1 cellular context compared by ENCODE assay signal in the genomic region with DNA sequence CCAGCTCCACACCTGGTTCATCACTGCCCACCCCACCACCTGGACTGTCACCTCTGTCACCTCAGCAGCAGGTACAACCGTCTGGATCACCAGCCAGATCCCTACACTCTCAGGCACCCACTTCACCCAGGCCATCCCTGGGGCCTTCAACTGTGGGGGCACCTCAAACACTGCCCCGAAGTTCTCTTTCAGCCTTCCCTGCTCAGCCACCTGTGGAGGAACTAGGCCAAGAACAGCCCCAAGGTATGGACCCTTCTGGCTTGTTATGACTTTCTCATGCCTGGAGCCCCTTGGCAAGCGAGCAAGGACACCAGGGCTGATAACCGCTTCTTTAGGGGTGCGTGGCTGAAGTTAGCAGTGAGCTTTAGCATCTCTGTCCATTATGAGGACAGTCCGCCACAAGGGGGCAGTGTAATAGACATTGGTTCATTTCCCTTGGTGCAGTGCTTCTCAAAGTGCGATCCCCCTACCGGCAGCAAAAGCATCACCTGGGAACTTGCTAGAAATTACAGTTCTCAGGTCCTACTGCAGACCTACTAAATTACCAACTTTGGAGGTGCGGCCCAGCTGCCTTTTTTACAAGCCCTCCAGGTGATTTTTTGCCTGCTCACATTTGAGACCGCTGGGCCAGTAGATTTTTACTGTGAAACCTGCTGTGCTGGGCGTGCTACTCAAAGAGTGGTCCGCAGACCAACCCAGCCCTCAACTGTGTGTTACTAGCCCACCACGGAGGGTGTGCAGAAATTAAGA.
A peak's percentile ranks its signal among the peaks of the same experiment; 100 is the strongest.
TF ChIP-seq lines count a peak whose summit lies in the region.

No MANE protein-coding gene starts in this region.

TF ChIP-seq in HepG2, 621 proteins besides CTCF, POLR2A, EP300 and RAD21 (continued from another document and continues in another):
- TF ChIP-seq, protein P1, sequence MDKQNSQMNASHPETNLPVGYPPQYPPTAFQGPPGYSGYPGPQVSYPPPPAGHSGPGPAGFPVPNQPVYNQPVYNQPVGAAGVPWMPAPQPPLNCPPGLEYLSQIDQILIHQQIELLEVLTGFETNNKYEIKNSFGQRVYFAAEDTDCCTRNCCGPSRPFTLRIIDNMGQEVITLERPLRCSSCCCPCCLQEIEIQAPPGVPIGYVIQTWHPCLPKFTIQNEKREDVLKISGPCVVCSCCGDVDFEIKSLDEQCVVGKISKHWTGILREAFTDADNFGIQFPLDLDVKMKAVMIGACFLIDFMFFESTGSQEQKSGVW (CRISPR knock-in tag; IDR thresholded peaks at IDR 0.05; ENCODE audit: borderline replicate concordance), result no peak
- TF ChIP-seq KLF6 (CRISPR knock-in tag; IDR thresholded peaks at IDR 0.05) (no peak), SP5 (CRISPR knock-in tag; IDR thresholded peaks at IDR 0.05; ENCODE audit: borderline replicate concordance, low read depth) (no peak), ZMYM4 (CRISPR knock-in tag; IDR thresholded peaks at IDR 0.05) (peak; percentile 64), ZSCAN30 (CRISPR knock-in tag; IDR thresholded peaks at IDR 0.05) (no peak), ZNF232 (CRISPR knock-in tag; IDR thresholded peaks at IDR 0.05; ENCODE audit: borderline replicate concordance) (no peak), ZNF746 (CRISPR knock-in tag; IDR thresholded peaks at IDR 0.05) (no peak), NR2F1 (CRISPR knock-in tag; IDR thresholded peaks at IDR 0.05) (no peak), MTF1 (CRISPR knock-in tag; IDR thresholded peaks at IDR 0.05) (no peak), HES4 (CRISPR knock-in tag; IDR thresholded peaks at IDR 0.05; ENCODE audit: borderline replicate concordance) (no peak), POLR2G (IDR thresholded peaks at IDR 0.05; ENCODE audit: low read depth, low read length) (no peak), PAX8 (CRISPR knock-in tag; IDR thresholded peaks at IDR 0.05; ENCODE audit: borderline replicate concordance) (no peak), ZNF776 (CRISPR knock-in tag; IDR thresholded peaks at IDR 0.05) (no peak), ZNF558 (CRISPR knock-in tag; IDR thresholded peaks at IDR 0.05; ENCODE audit: borderline replicate concordance) (no peak), ZNF598 (CRISPR knock-in tag; IDR thresholded peaks at IDR 0.05; ENCODE audit: borderline replicate concordance) (no peak; the same call in 1 of the 2 replicates), TAF1 (CRISPR knock-in tag; IDR thresholded peaks at IDR 0.05) (no peak), ZNF350 (CRISPR knock-in tag; IDR thresholded peaks at IDR 0.05; ENCODE audit: borderline replicate concordance, low read depth) (no peak; the same call in 1 of the 2 replicates), BHLHE40 (IDR thresholded peaks at IDR 0.05; ENCODE audit: low read length) (peak; percentile 33; the same call in 1 of the 2 replicates), SPEN (CRISPR knock-in tag; IDR thresholded peaks at IDR 0.05; ENCODE audit: low read depth) (peak; percentile 57; the same call in 1 of the 2 replicates), ZNF703 (CRISPR knock-in tag; IDR thresholded peaks at IDR 0.05; ENCODE audit: borderline replicate concordance) (no peak), ZNF224 (CRISPR knock-in tag; IDR thresholded peaks at IDR 0.05) (no peak), ZNF292 (CRISPR knock-in tag; IDR thresholded peaks at IDR 0.05; ENCODE audit: borderline replicate concordance, low read depth) (no peak), TRIM24 (CRISPR knock-in tag; IDR thresholded peaks at IDR 0.05) (no peak), FOXO1 (CRISPR knock-in tag; IDR thresholded peaks at IDR 0.05) (no peak; the same call in 1 of the 2 replicates), ZNF264 (CRISPR knock-in tag; IDR thresholded peaks at IDR 0.05) (no peak), ZNF570 (CRISPR knock-in tag; IDR thresholded peaks at IDR 0.05; ENCODE audit: borderline replicate concordance) (no peak), ZBTB1 (CRISPR knock-in tag; IDR thresholded peaks at IDR 0.05; ENCODE audit: borderline replicate concordance) (no peak), ZNF367 (CRISPR knock-in tag; IDR thresholded peaks at IDR 0.05; ENCODE audit: borderline replicate concordance) (no peak)
- TF ChIP-seq, protein P2, sequence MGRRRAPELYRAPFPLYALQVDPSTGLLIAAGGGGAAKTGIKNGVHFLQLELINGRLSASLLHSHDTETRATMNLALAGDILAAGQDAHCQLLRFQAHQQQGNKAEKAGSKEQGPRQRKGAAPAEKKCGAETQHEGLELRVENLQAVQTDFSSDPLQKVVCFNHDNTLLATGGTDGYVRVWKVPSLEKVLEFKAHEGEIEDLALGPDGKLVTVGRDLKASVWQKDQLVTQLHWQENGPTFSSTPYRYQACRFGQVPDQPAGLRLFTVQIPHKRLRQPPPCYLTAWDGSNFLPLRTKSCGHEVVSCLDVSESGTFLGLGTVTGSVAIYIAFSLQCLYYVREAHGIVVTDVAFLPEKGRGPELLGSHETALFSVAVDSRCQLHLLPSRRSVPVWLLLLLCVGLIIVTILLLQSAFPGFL (CRISPR knock-in tag; IDR thresholded peaks at IDR 0.05), result no peak
- TF ChIP-seq, protein P3, sequence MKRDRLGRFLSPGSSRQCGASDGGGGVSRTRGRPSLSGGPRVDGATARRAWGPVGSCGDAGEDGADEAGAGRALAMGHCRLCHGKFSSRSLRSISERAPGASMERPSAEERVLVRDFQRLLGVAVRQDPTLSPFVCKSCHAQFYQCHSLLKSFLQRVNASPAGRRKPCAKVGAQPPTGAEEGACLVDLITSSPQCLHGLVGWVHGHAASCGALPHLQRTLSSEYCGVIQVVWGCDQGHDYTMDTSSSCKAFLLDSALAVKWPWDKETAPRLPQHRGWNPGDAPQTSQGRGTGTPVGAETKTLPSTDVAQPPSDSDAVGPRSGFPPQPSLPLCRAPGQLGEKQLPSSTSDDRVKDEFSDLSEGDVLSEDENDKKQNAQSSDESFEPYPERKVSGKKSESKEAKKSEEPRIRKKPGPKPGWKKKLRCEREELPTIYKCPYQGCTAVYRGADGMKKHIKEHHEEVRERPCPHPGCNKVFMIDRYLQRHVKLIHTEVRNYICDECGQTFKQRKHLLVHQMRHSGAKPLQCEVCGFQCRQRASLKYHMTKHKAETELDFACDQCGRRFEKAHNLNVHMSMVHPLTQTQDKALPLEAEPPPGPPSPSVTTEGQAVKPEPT (CRISPR knock-in tag; IDR thresholded peaks at IDR 0.05; ENCODE audit: low read depth), result no peak; the same call in 1 of the 2 replicates
- TF ChIP-seq, protein P4, sequence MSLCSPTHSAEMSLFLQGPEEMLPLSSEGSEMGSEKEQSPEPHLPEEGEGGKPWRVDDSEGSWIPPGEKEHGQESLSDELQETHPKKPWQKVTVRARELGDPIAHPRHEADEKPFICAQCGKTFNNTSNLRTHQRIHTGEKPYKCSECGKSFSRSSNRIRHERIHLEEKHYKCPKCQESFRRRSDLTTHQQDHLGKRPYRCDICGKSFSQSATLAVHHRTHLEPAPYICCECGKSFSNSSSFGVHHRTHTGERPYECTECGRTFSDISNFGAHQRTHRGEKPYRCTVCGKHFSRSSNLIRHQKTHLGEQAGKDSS (CRISPR knock-in tag; IDR thresholded peaks at IDR 0.05; ENCODE audit: borderline replicate concordance, low read depth), result peak; percentile 40; the same call in 1 of the 2 replicates
- TF ChIP-seq, protein P5, sequence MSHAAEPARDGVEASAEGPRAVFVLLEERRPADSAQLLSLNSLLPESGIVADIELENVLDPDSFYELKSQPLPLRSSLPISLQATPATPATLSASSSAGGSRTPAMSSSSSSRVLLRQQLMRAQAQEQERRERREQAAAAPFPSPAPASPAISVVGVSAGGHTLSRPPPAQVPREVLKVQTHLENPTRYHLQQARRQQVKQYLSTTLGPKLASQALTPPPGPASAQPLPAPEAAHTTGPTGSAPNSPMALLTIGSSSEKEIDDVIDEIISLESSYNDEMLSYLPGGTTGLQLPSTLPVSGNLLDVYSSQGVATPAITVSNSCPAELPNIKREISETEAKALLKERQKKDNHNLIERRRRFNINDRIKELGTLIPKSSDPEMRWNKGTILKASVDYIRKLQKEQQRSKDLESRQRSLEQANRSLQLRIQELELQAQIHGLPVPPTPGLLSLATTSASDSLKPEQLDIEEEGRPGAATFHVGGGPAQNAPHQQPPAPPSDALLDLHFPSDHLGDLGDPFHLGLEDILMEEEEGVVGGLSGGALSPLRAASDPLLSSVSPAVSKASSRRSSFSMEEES (CRISPR knock-in tag; IDR thresholded peaks at IDR 0.05), result no peak
- TF ChIP-seq, protein P6, sequence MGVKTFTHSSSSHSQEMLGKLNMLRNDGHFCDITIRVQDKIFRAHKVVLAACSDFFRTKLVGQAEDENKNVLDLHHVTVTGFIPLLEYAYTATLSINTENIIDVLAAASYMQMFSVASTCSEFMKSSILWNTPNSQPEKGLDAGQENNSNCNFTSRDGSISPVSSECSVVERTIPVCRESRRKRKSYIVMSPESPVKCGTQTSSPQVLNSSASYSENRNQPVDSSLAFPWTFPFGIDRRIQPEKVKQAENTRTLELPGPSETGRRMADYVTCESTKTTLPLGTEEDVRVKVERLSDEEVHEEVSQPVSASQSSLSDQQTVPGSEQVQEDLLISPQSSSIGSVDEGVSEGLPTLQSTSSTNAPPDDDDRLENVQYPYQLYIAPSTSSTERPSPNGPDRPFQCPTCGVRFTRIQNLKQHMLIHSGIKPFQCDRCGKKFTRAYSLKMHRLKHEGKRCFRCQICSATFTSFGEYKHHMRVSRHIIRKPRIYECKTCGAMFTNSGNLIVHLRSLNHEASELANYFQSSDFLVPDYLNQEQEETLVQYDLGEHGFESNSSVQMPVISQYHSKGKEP (CRISPR knock-in tag; IDR thresholded peaks at IDR 0.05), result no peak
- TF ChIP-seq, protein P7, sequence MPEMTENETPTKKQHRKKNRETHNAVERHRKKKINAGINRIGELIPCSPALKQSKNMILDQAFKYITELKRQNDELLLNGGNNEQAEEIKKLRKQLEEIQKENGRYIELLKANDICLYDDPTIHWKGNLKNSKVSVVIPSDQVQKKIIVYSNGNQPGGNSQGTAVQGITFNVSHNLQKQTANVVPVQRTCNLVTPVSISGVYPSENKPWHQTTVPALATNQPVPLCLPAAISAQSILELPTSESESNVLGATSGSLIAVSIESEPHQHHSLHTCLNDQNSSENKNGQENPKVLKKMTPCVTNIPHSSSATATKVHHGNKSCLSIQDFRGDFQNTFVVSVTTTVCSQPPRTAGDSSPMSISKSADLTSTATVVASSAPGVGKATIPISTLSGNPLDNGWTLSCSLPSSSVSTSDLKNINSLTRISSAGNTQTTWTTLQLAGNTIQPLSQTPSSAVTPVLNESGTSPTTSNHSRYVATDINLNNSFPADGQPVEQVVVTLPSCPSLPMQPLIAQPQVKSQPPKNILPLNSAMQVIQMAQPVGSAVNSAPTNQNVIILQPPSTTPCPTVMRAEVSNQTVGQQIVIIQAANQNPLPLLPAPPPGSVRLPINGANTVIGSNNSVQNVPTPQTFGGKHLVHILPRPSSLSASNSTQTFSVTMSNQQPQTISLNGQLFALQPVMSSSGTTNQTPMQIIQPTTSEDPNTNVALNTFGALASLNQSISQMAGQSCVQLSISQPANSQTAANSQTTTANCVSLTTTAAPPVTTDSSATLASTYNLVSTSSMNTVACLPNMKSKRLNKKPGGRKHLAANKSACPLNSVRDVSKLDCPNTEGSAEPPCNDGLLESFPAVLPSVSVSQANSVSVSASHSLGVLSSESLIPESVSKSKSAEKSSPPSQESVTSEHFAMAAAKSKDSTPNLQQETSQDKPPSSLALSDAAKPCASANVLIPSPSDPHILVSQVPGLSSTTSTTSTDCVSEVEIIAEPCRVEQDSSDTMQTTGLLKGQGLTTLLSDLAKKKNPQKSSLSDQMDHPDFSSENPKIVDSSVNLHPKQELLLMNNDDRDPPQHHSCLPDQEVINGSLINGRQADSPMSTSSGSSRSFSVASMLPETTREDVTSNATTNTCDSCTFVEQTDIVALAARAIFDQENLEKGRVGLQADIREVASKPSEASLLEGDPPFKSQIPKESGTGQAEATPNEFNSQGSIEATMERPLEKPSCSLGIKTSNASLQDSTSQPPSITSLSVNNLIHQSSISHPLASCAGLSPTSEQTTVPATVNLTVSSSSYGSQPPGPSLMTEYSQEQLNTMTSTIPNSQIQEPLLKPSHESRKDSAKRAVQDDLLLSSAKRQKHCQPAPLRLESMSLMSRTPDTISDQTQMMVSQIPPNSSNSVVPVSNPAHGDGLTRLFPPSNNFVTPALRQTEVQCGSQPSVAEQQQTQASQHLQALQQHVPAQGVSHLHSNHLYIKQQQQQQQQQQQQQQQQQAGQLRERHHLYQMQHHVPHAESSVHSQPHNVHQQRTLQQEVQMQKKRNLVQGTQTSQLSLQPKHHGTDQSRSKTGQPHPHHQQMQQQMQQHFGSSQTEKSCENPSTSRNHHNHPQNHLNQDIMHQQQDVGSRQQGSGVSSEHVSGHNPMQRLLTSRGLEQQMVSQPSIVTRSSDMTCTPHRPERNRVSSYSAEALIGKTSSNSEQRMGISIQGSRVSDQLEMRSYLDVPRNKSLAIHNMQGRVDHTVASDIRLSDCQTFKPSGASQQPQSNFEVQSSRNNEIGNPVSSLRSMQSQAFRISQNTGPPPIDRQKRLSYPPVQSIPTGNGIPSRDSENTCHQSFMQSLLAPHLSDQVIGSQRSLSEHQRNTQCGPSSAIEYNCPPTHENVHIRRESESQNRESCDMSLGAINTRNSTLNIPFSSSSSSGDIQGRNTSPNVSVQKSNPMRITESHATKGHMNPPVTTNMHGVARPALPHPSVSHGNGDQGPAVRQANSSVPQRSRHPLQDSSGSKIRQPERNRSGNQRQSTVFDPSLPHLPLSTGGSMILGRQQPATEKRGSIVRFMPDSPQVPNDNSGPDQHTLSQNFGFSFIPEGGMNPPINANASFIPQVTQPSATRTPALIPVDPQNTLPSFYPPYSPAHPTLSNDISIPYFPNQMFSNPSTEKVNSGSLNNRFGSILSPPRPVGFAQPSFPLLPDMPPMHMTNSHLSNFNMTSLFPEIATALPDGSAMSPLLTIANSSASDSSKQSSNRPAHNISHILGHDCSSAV (CRISPR knock-in tag; IDR thresholded peaks at IDR 0.05; ENCODE audit: borderline replicate concordance), result no peak
- TF ChIP-seq, protein P8, sequence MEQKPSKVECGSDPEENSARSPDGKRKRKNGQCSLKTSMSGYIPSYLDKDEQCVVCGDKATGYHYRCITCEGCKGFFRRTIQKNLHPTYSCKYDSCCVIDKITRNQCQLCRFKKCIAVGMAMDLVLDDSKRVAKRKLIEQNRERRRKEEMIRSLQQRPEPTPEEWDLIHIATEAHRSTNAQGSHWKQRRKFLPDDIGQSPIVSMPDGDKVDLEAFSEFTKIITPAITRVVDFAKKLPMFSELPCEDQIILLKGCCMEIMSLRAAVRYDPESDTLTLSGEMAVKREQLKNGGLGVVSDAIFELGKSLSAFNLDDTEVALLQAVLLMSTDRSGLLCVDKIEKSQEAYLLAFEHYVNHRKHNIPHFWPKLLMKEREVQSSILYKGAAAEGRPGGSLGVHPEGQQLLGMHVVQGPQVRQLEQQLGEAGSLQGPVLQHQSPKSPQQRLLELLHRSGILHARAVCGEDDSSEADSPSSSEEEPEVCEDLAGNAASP (CRISPR knock-in tag; IDR thresholded peaks at IDR 0.05; ENCODE audit: borderline replicate concordance), result peak; percentile 62; the same call in 1 of the 2 replicates
- TF ChIP-seq, protein P9, sequence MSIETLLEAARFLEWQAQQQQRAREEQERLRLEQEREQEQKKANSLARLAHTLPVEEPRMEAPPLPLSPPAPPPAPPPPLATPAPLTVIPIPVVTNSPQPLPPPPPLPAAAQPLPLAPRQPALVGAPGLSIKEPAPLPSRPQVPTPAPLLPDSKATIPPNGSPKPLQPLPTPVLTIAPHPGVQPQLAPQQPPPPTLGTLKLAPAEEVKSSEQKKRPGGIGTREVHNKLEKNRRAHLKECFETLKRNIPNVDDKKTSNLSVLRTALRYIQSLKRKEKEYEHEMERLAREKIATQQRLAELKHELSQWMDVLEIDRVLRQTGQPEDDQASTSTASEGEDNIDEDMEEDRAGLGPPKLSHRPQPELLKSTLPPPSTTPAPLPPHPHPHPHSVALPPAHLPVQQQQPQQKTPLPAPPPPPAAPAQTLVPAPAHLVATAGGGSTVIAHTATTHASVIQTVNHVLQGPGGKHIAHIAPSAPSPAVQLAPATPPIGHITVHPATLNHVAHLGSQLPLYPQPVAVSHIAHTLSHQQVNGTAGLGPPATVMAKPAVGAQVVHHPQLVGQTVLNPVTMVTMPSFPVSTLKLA (IDR thresholded peaks at IDR 0.05), result no peak
